Comparison of ENCODE assay signal across 31 cellular contexts in genomic region chrX:39636481-39636880, GRCh38.
"Had no signal": no experiment of that assay in that cellular context is flagged by ENCODE, and none has a peak within 500 bp of the region (broad histone marks: within the 10 kb centered on the region; RNA-seq: fewer than 3 reads in every experiment).

No MANE protein-coding gene starts in this region.

- H3K4me3 Mint-ChIP-seq: activated B cell treated with CpG ODN at 0.5 μM for 24 hours; activated CD4-positive, alpha-beta T cell treated with anti-CD3 and anti-CD28 coated beads, Interleukin-2, amount 10 ng/mL, durations not matched to agents 24 days and 14 days; activated CD8-positive, alpha-beta memory T cell treated with anti-CD3 and anti-CD28 coated beads, Interleukin-2, amount 10 ng/mL, durations not matched to agents 7 days and 5 days; activated naive CD8-positive, alpha-beta T cell treated with anti-CD3 and anti-CD28 coated beads, Interleukin-2, amount 50 U/mL, for 24 hours; activated T-cell treated with anti-CD3 and anti-CD28 coated beads, Interleukin-2, amount 50 U/mL, for 24 hours; activated T-helper 1 cell treated with anti-CD3 and anti-CD28 coated beads, Interleukin-12 subunit alpha, Interleukin-12 subunit beta, Interleukin-2, Interleukin-4 antibody, amounts not matched to agents 30 ng/mL and 10 ng/mL and 1 ng/mL, durations not matched to agents 14 hours and 24 hours and 36 hours; T-cell had no signal

- H3K27me3 Mint-ChIP-seq: activated B cell treated with CpG ODN at 0.5 μM for 24 hours; activated CD4-positive, alpha-beta T cell treated with anti-CD3 and anti-CD28 coated beads, Interleukin-2, amount 10 ng/mL, durations not matched to agents 24 days and 14 days; activated CD8-positive, alpha-beta memory T cell treated with anti-CD3 and anti-CD28 coated beads, Interleukin-2, amount 10 ng/mL, durations not matched to agents 7 days and 5 days; activated naive CD8-positive, alpha-beta T cell treated with anti-CD3 and anti-CD28 coated beads, Interleukin-2, amount 50 U/mL, for 24 hours had no signal

- DNase-seq: activated B cell treated with CpG ODN at 0.5 μM for 24 hours; activated CD4-positive, alpha-beta T cell treated with anti-CD3 and anti-CD28 coated beads for 1 hour; activated CD4-positive, alpha-beta T cell treated with anti-CD3 and anti-CD28 coated beads, Interleukin-2, amount 10 ng/mL, durations not matched to agents 24 days and 14 days; activated CD4-positive, alpha-beta T cell treated with anti-CD3 and anti-CD28 coated beads, Interleukin-2, amount 50 U/mL, for 48 hours; activated CD8-positive, alpha-beta memory T cell treated with anti-CD3 and anti-CD28 coated beads, Interleukin-2, amount 10 ng/mL, durations not matched to agents 7 days and 5 days; activated effector memory CD4-positive, alpha-beta T cell treated with Interleukin-2 at 50 U/mL for 16 hours; activated naive CD4-positive, alpha-beta T cell; activated naive CD8-positive, alpha-beta T cell treated with anti-CD3 and anti-CD28 coated beads, Interleukin-2, amount 50 U/mL, for 24 hours; activated T-cell treated with anti-CD3 and anti-CD28 coated beads, Interleukin-2, amount 50 U/mL, for 24 hours; amygdala; brain microvascular endothelial cell; caudate nucleus; MG63; MV-4-11; NCI-H1092 treated with DMSO at 0.1 percent for 48 hours; NCI-H1436; NCI-H1694 treated with DMSO at 0.1 percent for 48 hours; NCI-H2029 treated with DMSO at 0.1 percent for 48 hours; NCI-H510A treated with DMSO at 0.1 percent for 48 hours; NCI-H69; NK-92 treated with Interleukin-12 subunit alpha and Interleukin-12 subunit beta, amount 100 ng/mL, for 24 hours; OCI-M1; RPMI8226; T-cell; T-helper 2 cell; T1000 had no signal

- H3K36me3 ChIP-seq: brain microvascular endothelial cell, MG63 had no signal

- H3K27ac ChIP-seq: brain microvascular endothelial cell, SK-N-MC had no signal

- H3K36me3 Mint-ChIP-seq: activated CD8-positive, alpha-beta memory T cell treated with anti-CD3 and anti-CD28 coated beads, Interleukin-2, amount 10 ng/mL, durations not matched to agents 7 days and 5 days; activated naive CD4-positive, alpha-beta T cell treated with anti-CD3 and anti-CD28 coated beads, Interleukin-2, amount 50 U/mL, for 72 hours; T-cell had no signal

- H3K27ac Mint-ChIP-seq: activated B cell treated with CpG ODN at 0.5 μM for 24 hours; activated CD4-positive, alpha-beta T cell treated with anti-CD3 and anti-CD28 coated beads, Interleukin-2, amount 10 ng/mL, durations not matched to agents 24 days and 14 days; activated CD8-positive, alpha-beta memory T cell treated with anti-CD3 and anti-CD28 coated beads, Interleukin-2, amount 10 ng/mL, durations not matched to agents 7 days and 5 days; activated naive CD4-positive, alpha-beta T cell treated with anti-CD3 and anti-CD28 coated beads, Interleukin-2, amount 50 U/mL, for 72 hours; activated naive CD8-positive, alpha-beta T cell treated with anti-CD3 and anti-CD28 coated beads, Interleukin-2, amount 50 U/mL, for 24 hours; activated T-cell treated with anti-CD3 and anti-CD28 coated beads, Interleukin-2, amount 50 U/mL, for 24 hours; activated T-helper 1 cell treated with anti-CD3 and anti-CD28 coated beads, Interleukin-12 subunit alpha, Interleukin-12 subunit beta, Interleukin-2, Interleukin-4 antibody, amounts not matched to agents 30 ng/mL and 10 ng/mL and 1 ng/mL, durations not matched to agents 14 hours and 24 hours and 36 hours; T-cell had no signal

- H3K9me3 Mint-ChIP-seq: activated B cell treated with CpG ODN at 0.5 μM for 24 hours; activated CD4-positive, alpha-beta T cell treated with anti-CD3 and anti-CD28 coated beads, Interleukin-2, amount 10 ng/mL, durations not matched to agents 24 days and 14 days; activated naive CD4-positive, alpha-beta T cell treated with anti-CD3 and anti-CD28 coated beads, Interleukin-2, amount 50 U/mL, for 72 hours; activated naive CD8-positive, alpha-beta T cell treated with anti-CD3 and anti-CD28 coated beads, Interleukin-2, amount 50 U/mL, for 24 hours; activated T-cell treated with anti-CD3 and anti-CD28 coated beads, Interleukin-2, amount 50 U/mL, for 24 hours; activated T-helper 1 cell treated with anti-CD3 and anti-CD28 coated beads, Interleukin-12 subunit alpha, Interleukin-12 subunit beta, Interleukin-2, Interleukin-4 antibody, amounts not matched to agents 30 ng/mL and 10 ng/mL and 1 ng/mL, durations not matched to agents 14 hours and 24 hours and 36 hours had no signal

- H3K9me3 ChIP-seq: MG63 had no signal

- ATAC-seq: activated CD8-positive, alpha-beta memory T cell treated with anti-CD3 and anti-CD28 coated beads, Interleukin-2, amount 10 ng/mL, durations not matched to agents 7 days and 5 days; activated naive CD4-positive, alpha-beta T cell treated with anti-CD3 and anti-CD28 coated beads, Interleukin-2, amount 50 U/mL, for 72 hours; activated naive CD8-positive, alpha-beta T cell treated with anti-CD3 and anti-CD28 coated beads, Interleukin-2, amount 50 U/mL, for 24 hours; Panc1; Right ventricle myocardium inferior; T-cell had no signal

- H3K4me1 Mint-ChIP-seq: activated B cell treated with CpG ODN at 0.5 μM for 24 hours; activated CD8-positive, alpha-beta memory T cell treated with anti-CD3 and anti-CD28 coated beads, Interleukin-2, amount 10 ng/mL, durations not matched to agents 7 days and 5 days; T-cell had no signal

- H3K27me3 ChIP-seq: brain microvascular endothelial cell, MG63 had no signal

- H3K4me3 ChIP-seq: MG63, SK-N-MC had no signal
